In the genomic region with DNA sequence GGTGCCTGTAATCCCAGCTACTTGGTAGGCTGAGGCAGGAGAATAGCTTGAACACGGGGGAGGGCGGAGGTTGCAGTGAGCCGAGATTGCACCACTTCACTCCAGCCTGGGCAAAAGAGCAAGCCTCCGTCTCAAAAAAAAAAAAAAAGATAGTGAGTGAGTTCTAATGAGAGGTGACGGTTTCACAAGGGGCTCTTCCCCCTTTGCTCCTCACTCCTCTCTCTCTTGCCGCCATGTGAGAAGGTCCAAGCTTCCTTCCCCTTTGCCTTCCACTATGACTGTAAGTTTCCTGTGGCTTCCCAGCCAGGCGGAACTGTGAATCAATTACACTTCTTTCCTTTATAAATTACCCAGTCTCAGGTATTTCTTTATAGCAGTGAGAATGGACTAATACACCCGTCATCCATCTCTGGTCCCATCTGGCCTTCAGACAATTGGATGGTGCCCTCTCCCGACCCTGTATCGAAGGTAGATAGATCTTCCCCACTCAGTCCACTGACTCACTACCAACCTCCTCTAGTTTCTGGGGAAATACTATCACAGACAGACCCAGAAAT, we compare ENCODE assay signal across 12 cellular contexts. TPM values are rescaled to one million over a fixed set of nuclear protein-coding genes. Genes with fewer than 3 reads are reported as not detected.
A peak's percentile ranks its signal among the peaks of the same experiment; 100 is the strongest.
DNase-seq lines count a peak whose midpoint lies in the region; ATAC-seq and TF ChIP-seq lines count a peak whose summit lies in the region.
"Had no signal": no experiment of that assay in that cellular context is flagged by ENCODE, and none has a peak within 500 bp of the region (broad histone marks: within the 10 kb centered on the region; RNA-seq: fewer than 3 reads in every experiment).

No MANE protein-coding gene starts in this region.

- no peaks in the 10 kb centered on the region for H3K27me3 ChIP-seq in gastrocnemius medialis

- TF ChIP-seq POLR2A in NB4 (IDR thresholded peaks at IDR 0.05; ENCODE audit: extremely low read depth, insufficient read length) (no peak), gastrocnemius medialis (IDR thresholded peaks at IDR 0.05) (no peak)

- in situ Hi-C loops in gastrocnemius medialis (cut with MboI; ENCODE audit: low sequenced_read_pairs in 4 of 4): no loop called here

- no peak for TF ChIP-seq CTCF in GM12865 (IDR thresholded peaks at IDR 0.05; ENCODE audit: insufficient read depth, low read depth, low read length, missing control alignments)
- no peak for TF ChIP-seq CTCF in NB4 (IDR thresholded peaks at IDR 0.05; ENCODE audit: low read depth, low read length)
- no peak for TF ChIP-seq CTCF in gastrocnemius medialis (IDR thresholded peaks at IDR 0.05 in 4 of 5, conservative IDR thresholded peaks at IDR 0.05 in 1 of 5)

- no peaks in the 10 kb centered on the region for H3K36me3 Mint-ChIP-seq in memory B cell

- no peaks in the 10 kb centered on the region for H3K27me3 Mint-ChIP-seq in memory B cell

- no peaks in the 10 kb centered on the region for H3K4me1 ChIP-seq in gastrocnemius medialis

- DNase-seq in GM12865 (ENCODE audit: low read depth) (peak; percentile 70), NB4 (ENCODE audit: low read depth) (peak; percentile 80), memory B cell (ENCODE audit: low spot score in 2 of 2) (peak in 1 of 2 donors; percentile 38), gastrocnemius medialis (no peak)
- DNase-seq in activated effector memory CD4-positive, alpha-beta T cell treated with anti-CD3 and anti-CD28 coated beads, Interleukin-2, amount 50 U/mL, for 16 hours: no peak
- DNase-seq: mammary epithelial cell; NCI-H1694 treated with DMSO at 0.1 percent for 48 hours; NK-92 treated with Interleukin-12 subunit alpha and Interleukin-12 subunit beta, amount 100 ng/mL, for 24 hours had no signal

- peak; percentile 56 for ATAC-seq in GM21786 (IDR thresholded peaks at IDR 0.05; ENCODE audit: unreplicated experiment)
- ATAC-seq in memory B cell (ENCODE audit: low read depth): peak; percentile 85
- no peak for ATAC-seq in HG03442 (IDR thresholded peaks at IDR 0.05; ENCODE audit: unreplicated experiment)
- ATAC-seq in GM18907 (IDR thresholded peaks at IDR 0.05; ENCODE audit: unreplicated experiment): no peak
- no peak for ATAC-seq in gastrocnemius medialis
- ATAC-seq: HCT116 had no signal

- intact Hi-C loops in gastrocnemius medialis (cut with DNase I; ENCODE audit: low total_unique reads): no loop called here

- no peaks in the 10 kb centered on the region for H3K9me3 ChIP-seq in gastrocnemius medialis

- peaks cover 24% of the 10 kb centered on the region for H3K4me1 Mint-ChIP-seq in memory B cell

- no peaks in the 10 kb centered on the region for H3K36me3 ChIP-seq in gastrocnemius medialis

- no peaks in the 10 kb centered on the region for H3K9me3 Mint-ChIP-seq in memory B cell

- peak overlapping the region; percentile 40 for H3K4me3 Mint-ChIP-seq in memory B cell

- peak overlapping the region; percentile 18 for H3K27ac Mint-ChIP-seq in memory B cell

- H3K4me3 ChIP-seq in GM12865 (ENCODE audit: low read depth, low read length): no peak overlapping the region
- no peak overlapping the region for H3K4me3 ChIP-seq in NB4 (ENCODE audit: low read depth, low read length)
- H3K4me3 ChIP-seq in gastrocnemius medialis: no peak overlapping the region

- H3K27ac ChIP-seq in gastrocnemius medialis: no peak overlapping the region

RNA-seq across cellular contexts. Expression of gene RCOR1, which starts 27.0 kb away (rescaled TPM):
- total RNA-seq in gastrocnemius medialis: 10 to 100 TPM; 10.0 to 14.2 (median 12.1) TPM

RNA-seq across cellular contexts. Expression of gene ANKRD9, which starts 55.8 kb away (rescaled TPM):
- 100 to 1,000 TPM; 155 to 450 (median 216) TPM for total RNA-seq in gastrocnemius medialis

Comparison
In these comparisons a context has a peak if more than half of its experiments do, and no peak if none do; other contexts are left out.
1. DNase-seq: peak in GM12865 (single experiment) and NB4 (single experiment); none in gastrocnemius medialis (0 of 2) and activated effector memory CD4-positive, alpha-beta T cell treated with anti-CD3 and anti-CD28 coated beads, Interleukin-2, amount 50 U/mL, for 16 hours (single experiment).
2. ATAC-seq: peak in GM21786 (single experiment) and memory B cell (single experiment); none in HG03442 (single experiment), GM18907 (single experiment) and gastrocnemius medialis (0 of 2).